21 cellular contexts compared by ENCODE assay signal in the genomic region with DNA sequence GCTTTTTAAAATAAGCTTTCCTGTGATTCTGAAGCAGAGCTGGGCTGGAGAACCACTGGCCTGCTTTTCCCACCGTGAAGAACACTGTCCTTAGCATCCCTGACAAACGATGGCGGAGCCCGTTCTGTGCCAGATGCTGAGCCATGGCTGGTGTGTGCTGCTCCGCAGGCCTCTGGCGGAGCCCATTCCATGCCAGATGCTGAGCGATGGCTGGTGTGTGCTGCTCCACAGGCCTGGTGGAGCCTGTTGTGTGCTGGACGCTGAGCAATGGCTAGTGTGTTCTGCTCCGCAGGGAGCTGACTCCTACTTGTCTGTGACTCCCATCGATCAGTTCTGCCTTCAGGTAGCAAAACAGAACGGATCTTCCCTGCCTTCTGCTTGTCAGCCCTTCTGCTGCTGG. TPM values are rescaled to one million over a fixed set of nuclear protein-coding genes. Genes with fewer than 3 reads are reported as not detected.
"Had no signal": no experiment of that assay in that cellular context is flagged by ENCODE, and none has a peak within 500 bp of the region (broad histone marks: within the 10 kb centered on the region; RNA-seq: fewer than 3 reads in every experiment).

No MANE protein-coding gene starts in this region.

- ATAC-seq: left colon; stimulated activated naive CD8-positive, alpha-beta T cell treated with anti-CD3 and anti-CD28 coated beads, Interleukin-15, amount 100 ng/mL, for 72 hours; T-cell had no signal

- H3K27ac Mint-ChIP-seq: activated naive CD8-positive, alpha-beta T cell treated with anti-CD3 and anti-CD28 coated beads, Interleukin-2, amount 10 ng/mL, durations not matched to agents 7 days and 5 days; endodermal cell; neural progenitor cell; progenitor cell of endocrine pancreas; stimulated activated naive CD8-positive, alpha-beta T cell treated with anti-CD3 and anti-CD28 coated beads, Interleukin-15, amount 100 ng/mL, for 72 hours; T-cell; T-helper 2 cell treated with Interferon-gamma antibody and Interleukin-4, amounts not matched to agents 5 μg/mL and 100 μg/mL, for 36 hours had no signal

- H3K9me3 ChIP-seq: esophagus squamous epithelium, suprapubic skin, transverse colon, vagina had no signal

- DNase-seq: activated CD4-positive, CD25-positive, alpha-beta regulatory T cell treated with anti-CD3 and anti-CD28 coated beads, Interleukin-2, amount 50 U/mL, for 72 hours; activated naive CD4-positive, alpha-beta T cell; activated naive CD8-positive, alpha-beta T cell treated with anti-CD3 and anti-CD28 coated beads, Interleukin-2, amount 10 ng/mL, durations not matched to agents 7 days and 5 days; activated T-cell treated with anti-CD3 and anti-CD28 coated beads, Interleukin-2, amount 50 U/mL, for 1 hour; amniotic stem cell; cortex of kidney; endodermal cell; esophagus squamous epithelium; left colon; mesenchymal stem cell; stimulated activated CD4-positive, alpha-beta T cell treated with anti-CD3 and anti-CD28 coated beads, Interleukin-12 subunit alpha, Interleukin-12 subunit beta, amount 100 ng/mL, for 4 hours; stimulated activated CD4-positive, alpha-beta T cell treated with anti-CD3 and anti-CD28 coated beads, Interleukin-4, amount 100 ng/mL, for 4 hours; stimulated activated naive CD8-positive, alpha-beta T cell treated with anti-CD3 and anti-CD28 coated beads, Interleukin-15, amount 100 ng/mL, for 72 hours; T-cell; transverse colon; WERI-Rb-1 had no signal

- H3K9me3 Mint-ChIP-seq: activated naive CD8-positive, alpha-beta T cell treated with anti-CD3 and anti-CD28 coated beads, Interleukin-2, amount 10 ng/mL, durations not matched to agents 7 days and 5 days; endodermal cell; neural progenitor cell; stimulated activated naive CD8-positive, alpha-beta T cell treated with anti-CD3 and anti-CD28 coated beads, Interleukin-15, amount 100 ng/mL, for 72 hours; T-cell; T-helper 2 cell treated with Interferon-gamma antibody and Interleukin-4, amounts not matched to agents 5 μg/mL and 100 μg/mL, for 36 hours had no signal

- H3K27ac ChIP-seq: esophagus squamous epithelium, neural progenitor cell, suprapubic skin, transverse colon, vagina, WERI-Rb-1 had no signal

- H3K36me3 ChIP-seq: neural progenitor cell, transverse colon, vagina had no signal

- H3K27me3 ChIP-seq: esophagus squamous epithelium, suprapubic skin, transverse colon, vagina had no signal

- H3K27me3 Mint-ChIP-seq: progenitor cell of endocrine pancreas had no signal

- H3K4me3 ChIP-seq: esophagus squamous epithelium, neural progenitor cell, suprapubic skin, transverse colon, vagina had no signal

- H3K4me3 Mint-ChIP-seq: activated naive CD8-positive, alpha-beta T cell treated with anti-CD3 and anti-CD28 coated beads, Interleukin-2, amount 10 ng/mL, durations not matched to agents 7 days and 5 days; endodermal cell; stimulated activated naive CD8-positive, alpha-beta T cell treated with anti-CD3 and anti-CD28 coated beads, Interleukin-15, amount 100 ng/mL, for 72 hours; T-cell; T-helper 2 cell treated with Interferon-gamma antibody and Interleukin-4, amounts not matched to agents 5 μg/mL and 100 μg/mL, for 36 hours had no signal

RNA-seq across cellular contexts. Expression of gene NPTX1, which starts 57.2 kb away (rescaled TPM):
- total RNA-seq: progenitor cell of endocrine pancreas had no signal
